ENCODE assay signal across 2 cellular contexts in the genomic region with DNA sequence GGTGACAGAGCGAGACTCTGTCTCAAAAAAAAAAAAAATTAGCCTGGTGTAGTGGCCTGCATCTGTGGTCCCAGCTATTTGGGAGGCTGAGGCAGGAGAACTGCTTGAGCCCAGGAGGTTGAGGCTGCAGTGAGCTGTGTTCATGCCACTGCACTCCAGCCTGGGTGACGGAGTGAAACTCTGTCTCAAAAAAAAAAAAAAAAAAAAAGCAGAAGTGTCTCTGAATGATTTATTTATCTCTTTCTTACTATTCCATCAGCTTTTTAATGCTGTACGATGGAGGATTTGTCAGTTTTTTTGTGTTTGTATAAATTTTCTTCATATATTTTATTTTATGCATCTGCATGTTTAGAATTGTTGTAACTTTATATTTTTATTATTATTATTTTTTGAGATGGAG. TPM values are rescaled to one million over a fixed set of nuclear protein-coding genes. Genes with fewer than 3 reads are reported as not detected.
"Had no signal": no experiment of that assay in that cellular context is flagged by ENCODE, and none has a peak within 500 bp of the region (broad histone marks: within the 10 kb centered on the region; RNA-seq: fewer than 3 reads in every experiment).

No MANE protein-coding gene starts in this region.

RNA-seq across cellular contexts. Expression of a gene that starts 33.5 kb away (rescaled TPM):
- total RNA-seq: HT-29, IMR-90 had no signal
- polyA plus RNA-seq: IMR-90 had no signal
